ENCODE assay signal across 8 cellular contexts in the genomic region with DNA sequence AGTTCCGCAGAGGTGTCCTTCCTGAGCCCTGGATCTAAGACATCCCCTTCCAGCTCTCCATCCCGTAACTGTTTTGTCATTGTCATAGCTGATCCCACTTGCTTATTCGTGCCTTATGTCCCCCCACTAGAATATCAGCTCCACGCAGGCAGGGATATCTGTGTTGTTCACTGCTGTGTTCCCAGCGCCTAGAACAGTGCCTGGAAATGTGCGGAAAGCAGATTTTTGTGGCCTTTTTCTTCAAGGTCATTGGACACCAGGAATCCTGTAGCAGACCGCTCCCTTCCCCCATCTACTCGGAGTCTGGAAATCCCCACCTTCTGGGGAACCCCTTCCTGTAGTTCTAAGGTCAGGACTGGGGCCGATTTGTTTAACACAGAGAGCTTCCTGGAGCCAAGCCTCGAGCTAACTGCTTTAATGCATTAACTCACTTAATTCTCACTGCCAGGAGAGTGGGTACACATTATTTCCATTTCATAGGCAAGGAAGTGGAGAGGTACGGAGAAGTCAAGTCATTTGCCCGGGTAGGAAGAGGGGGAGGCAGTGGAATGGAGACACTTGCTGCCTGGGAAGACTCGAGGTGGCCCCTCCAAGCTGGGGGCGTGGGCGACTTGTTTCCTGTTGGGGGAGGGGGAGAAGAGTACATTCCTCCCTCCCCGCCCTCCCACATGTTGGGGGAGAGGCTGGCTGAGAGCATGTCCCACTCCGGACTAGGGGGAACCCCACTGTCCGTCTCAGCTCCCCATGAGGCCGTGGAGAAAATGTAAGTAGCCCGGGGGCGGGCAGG.
A peak's percentile ranks its signal among the peaks of the same experiment; 100 is the strongest.
DNase-seq lines count a peak whose midpoint lies in the region; ATAC-seq and TF ChIP-seq lines count a peak whose summit lies in the region.

No MANE protein-coding gene starts in this region.

- H3K9me3 Mint-ChIP-seq in activated naive CD8-positive, alpha-beta T cell (ENCODE audit: low read depth): no peaks in the 10 kb centered on the region

- ATAC-seq in GM21528 (IDR thresholded peaks at IDR 0.05; ENCODE audit: low FRiP score, unreplicated experiment) (peak; percentile 10), GM19328 (IDR thresholded peaks at IDR 0.05; ENCODE audit: unreplicated experiment) (no peak), HG03469 (IDR thresholded peaks at IDR 0.05; ENCODE audit: unreplicated experiment) (no peak)

- peaks cover 2% of the 10 kb centered on the region for H3K36me3 Mint-ChIP-seq in activated naive CD8-positive, alpha-beta T cell

- TF ChIP-seq CTCF in AG09309 (IDR thresholded peaks at IDR 0.05; ENCODE audit: control insufficient read depth, insufficient read depth, low read depth, low read length, missing control alignments): no peak

- peaks cover 59% of the 10 kb centered on the region for H3K4me1 Mint-ChIP-seq in activated naive CD8-positive, alpha-beta T cell (ENCODE audit: low read depth)

- DNase-seq in AG09309 (ENCODE audit: low read depth) (no peak), OCI-M1 (lab: John Stamatoyannopoulos, UW) (peak; percentile 83), islet precursor cell (peak; percentile 77)
- DNase-seq in stimulated activated CD4-positive, alpha-beta T cell treated with anti-CD3 and anti-CD28 coated beads, Interleukin-1b, Interleukin-23, amount 100 ng/mL, for 48 hours: peak; percentile 82

- H3K4me3 Mint-ChIP-seq in activated naive CD8-positive, alpha-beta T cell: peak overlapping the region; percentile 88

- H3K27ac Mint-ChIP-seq in activated naive CD8-positive, alpha-beta T cell: peak overlapping the region; percentile 86

- peak overlapping the region; percentile 66 for H3K4me3 ChIP-seq in AG09309 (ENCODE audit: control insufficient read depth, low read depth, low read length)

- H3K27me3 Mint-ChIP-seq in activated naive CD8-positive, alpha-beta T cell: no peaks in the 10 kb centered on the region
